ENCODE assay signal across 8 cellular contexts in the genomic region with DNA sequence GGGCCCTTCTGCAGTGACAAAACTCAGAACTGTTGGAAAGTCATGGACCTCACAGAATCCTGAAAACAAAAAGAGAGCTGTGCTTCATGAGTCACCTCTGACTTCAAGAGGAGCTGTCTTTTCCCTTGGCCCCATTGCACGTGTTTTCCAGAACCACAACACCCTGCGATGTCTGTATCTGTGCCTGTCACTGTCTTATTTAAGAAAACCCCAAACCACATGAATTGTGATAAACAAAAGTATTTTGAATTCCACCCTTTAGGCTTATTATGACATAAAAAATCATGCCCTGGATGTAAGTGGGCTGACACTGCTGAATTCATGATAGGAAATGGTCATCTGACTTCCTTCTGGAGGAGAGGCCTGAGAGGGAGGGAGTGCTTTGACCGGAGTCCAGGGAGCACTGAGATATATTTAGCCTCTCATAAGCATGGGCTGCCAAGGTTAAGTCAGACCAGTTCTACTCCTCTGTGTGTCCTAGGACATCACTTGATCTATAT.
DNase-seq lines count a peak whose midpoint lies in the region; ATAC-seq and TF ChIP-seq lines count a peak whose summit lies in the region.

No MANE protein-coding gene starts in this region.

- POLR2A ChIA-PET in activated CD4-positive, alpha-beta T cell treated with anti-CD3 and anti-CD28 coated beads for 36 hours (lab: Charles Lee): interaction anchor here (1.0 to 1.9 kb wide), 3 partner anchors 20 to 196 kb away, joined by 5 to 7 read pairs (median 6); a partner anchor contains a TSS

- H3K36me3 Mint-ChIP-seq in activated CD4-positive, alpha-beta T cell treated with anti-CD3 and anti-CD28 coated beads for 36 hours (ENCODE audit: low read depth): peaks cover 7% of the 10 kb centered on the region

- H3K27ac Mint-ChIP-seq in activated CD4-positive, alpha-beta T cell treated with anti-CD3 and anti-CD28 coated beads for 36 hours: no peak overlapping the region

- DNase-seq in AG10803 (ENCODE audit: low read depth) (peak; percentile 23), cerebellum (ENCODE audit: low spot score) (peak; percentile 18), omental fat pad (ENCODE audit: low spot score) (no peak), RPMI8226 (no peak), SKM-1 treated with dmso at 0.1 percent for 144 hours (lab: John Stamatoyannopoulos, UW; ENCODE audit: unreplicated experiment) (no peak), GM19240 (ENCODE audit: insufficient read length, low spot score) (no peak)
- peak; percentile 84 for DNase-seq in activated CD4-positive, alpha-beta T cell treated with anti-CD3 and anti-CD28 coated beads for 36 hours

- H3K27me3 Mint-ChIP-seq in activated CD4-positive, alpha-beta T cell treated with anti-CD3 and anti-CD28 coated beads for 36 hours: no peaks in the 10 kb centered on the region

- no peak overlapping the region for H3K4me3 Mint-ChIP-seq in activated CD4-positive, alpha-beta T cell treated with anti-CD3 and anti-CD28 coated beads for 36 hours

- H3K4me3 ChIP-seq in AG10803 (ENCODE audit: low read length): no peak overlapping the region

- CTCF ChIA-PET in activated CD4-positive, alpha-beta T cell treated with anti-CD3 and anti-CD28 coated beads for 36 hours (lab: Charles Lee): interaction anchor here (0.8 to 1.9 kb wide), 10 partner anchors 12 to 207 kb away, joined by 3 to 10 read pairs (median 3); no protein-coding TSS in a partner anchor

- peaks cover 54% of the 10 kb centered on the region for H3K4me1 Mint-ChIP-seq in activated CD4-positive, alpha-beta T cell treated with anti-CD3 and anti-CD28 coated beads for 36 hours

- peak; percentile 45 for ATAC-seq in activated CD4-positive, alpha-beta T cell treated with anti-CD3 and anti-CD28 coated beads for 36 hours
- ATAC-seq in omental fat pad (ENCODE audit: low FRiP score) (peak; percentile 59), GM21529 (IDR thresholded peaks at IDR 0.05; ENCODE audit: unreplicated experiment) (no peak)

- H3K9me3 Mint-ChIP-seq in activated CD4-positive, alpha-beta T cell treated with anti-CD3 and anti-CD28 coated beads for 36 hours (ENCODE audit: low read depth): peaks cover 12% of the 10 kb centered on the region

- no peak for TF ChIP-seq CTCF in AG10803 (conservative IDR thresholded peaks at IDR 0.05; ENCODE audit: low read length)
- TF ChIP-seq CTCF in omental fat pad (IDR thresholded peaks at IDR 0.05): no peak

- intact Hi-C loops in activated CD4-positive, alpha-beta T cell treated with anti-CD3 and anti-CD28 coated beads for 36 hours (cut with DNase I, micrococcal nuclease): loop anchor here (1.0 to 2.0 kb wide), 3 partner anchors 13 to 75 kb away; no protein-coding TSS in a partner anchor

Comparison
In these comparisons a context has a peak if more than half of its experiments do, and no peak if none do; other contexts are left out.
1. DNase-seq: peak in AG10803 (single experiment), activated CD4-positive, alpha-beta T cell treated with anti-CD3 and anti-CD28 coated beads for 36 hours (single experiment) and cerebellum (single experiment); none in omental fat pad (single experiment), RPMI8226 (single experiment), SKM-1 treated with dmso at 0.1 percent for 144 hours (single experiment) and GM19240 (single experiment).